In the genomic region with DNA sequence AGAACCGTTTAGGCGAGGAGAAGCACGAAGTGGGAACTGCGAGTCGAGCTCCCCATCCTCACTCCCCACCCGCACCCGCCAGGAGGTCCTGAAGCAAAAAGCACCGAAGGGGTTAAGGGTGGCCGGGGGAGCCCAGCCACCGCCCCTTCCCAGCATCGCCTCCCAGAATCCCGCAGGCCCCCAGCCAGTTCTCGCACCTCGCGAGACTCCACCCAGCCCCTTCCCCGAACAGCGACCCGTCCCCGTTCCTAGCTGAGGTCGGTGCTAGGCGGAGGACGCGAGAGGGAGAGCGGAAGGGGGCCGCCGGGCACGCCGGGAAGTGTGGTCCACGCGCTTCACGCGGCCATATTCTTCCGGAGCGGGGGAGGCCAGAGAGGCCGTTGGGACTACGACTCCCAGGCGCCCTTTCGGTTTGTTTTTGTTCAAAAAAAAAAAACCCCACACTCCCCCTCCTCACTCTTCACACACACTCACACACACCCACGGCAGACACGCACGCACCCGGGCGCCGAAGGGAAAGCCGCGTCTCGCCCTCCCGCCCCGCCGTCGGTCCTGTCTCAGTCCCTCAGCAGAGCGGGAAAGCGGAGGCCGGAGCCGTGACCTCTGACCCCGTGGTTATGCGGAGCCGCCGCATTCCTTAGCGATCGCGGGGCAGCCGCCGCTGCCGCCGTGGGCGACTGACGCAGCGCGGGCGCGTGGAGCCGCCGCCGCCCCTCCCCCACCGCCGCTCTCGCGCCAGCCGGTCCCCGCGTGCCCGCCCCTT, we compare ENCODE assay signal across 1 cellular context.
TF ChIP-seq lines count a peak whose summit lies in the region.

TSS of gene ASXL1 (plus strand) at position 463 of the 763 bp plus-strand sequence. CDS start 445 bp downstream, outside the sequence.

TF ChIP-seq in K562, 482 proteins besides CTCF, POLR2A, EP300 and RAD21 (continued from another document and continues in another):
- TF ChIP-seq, protein P1, sequence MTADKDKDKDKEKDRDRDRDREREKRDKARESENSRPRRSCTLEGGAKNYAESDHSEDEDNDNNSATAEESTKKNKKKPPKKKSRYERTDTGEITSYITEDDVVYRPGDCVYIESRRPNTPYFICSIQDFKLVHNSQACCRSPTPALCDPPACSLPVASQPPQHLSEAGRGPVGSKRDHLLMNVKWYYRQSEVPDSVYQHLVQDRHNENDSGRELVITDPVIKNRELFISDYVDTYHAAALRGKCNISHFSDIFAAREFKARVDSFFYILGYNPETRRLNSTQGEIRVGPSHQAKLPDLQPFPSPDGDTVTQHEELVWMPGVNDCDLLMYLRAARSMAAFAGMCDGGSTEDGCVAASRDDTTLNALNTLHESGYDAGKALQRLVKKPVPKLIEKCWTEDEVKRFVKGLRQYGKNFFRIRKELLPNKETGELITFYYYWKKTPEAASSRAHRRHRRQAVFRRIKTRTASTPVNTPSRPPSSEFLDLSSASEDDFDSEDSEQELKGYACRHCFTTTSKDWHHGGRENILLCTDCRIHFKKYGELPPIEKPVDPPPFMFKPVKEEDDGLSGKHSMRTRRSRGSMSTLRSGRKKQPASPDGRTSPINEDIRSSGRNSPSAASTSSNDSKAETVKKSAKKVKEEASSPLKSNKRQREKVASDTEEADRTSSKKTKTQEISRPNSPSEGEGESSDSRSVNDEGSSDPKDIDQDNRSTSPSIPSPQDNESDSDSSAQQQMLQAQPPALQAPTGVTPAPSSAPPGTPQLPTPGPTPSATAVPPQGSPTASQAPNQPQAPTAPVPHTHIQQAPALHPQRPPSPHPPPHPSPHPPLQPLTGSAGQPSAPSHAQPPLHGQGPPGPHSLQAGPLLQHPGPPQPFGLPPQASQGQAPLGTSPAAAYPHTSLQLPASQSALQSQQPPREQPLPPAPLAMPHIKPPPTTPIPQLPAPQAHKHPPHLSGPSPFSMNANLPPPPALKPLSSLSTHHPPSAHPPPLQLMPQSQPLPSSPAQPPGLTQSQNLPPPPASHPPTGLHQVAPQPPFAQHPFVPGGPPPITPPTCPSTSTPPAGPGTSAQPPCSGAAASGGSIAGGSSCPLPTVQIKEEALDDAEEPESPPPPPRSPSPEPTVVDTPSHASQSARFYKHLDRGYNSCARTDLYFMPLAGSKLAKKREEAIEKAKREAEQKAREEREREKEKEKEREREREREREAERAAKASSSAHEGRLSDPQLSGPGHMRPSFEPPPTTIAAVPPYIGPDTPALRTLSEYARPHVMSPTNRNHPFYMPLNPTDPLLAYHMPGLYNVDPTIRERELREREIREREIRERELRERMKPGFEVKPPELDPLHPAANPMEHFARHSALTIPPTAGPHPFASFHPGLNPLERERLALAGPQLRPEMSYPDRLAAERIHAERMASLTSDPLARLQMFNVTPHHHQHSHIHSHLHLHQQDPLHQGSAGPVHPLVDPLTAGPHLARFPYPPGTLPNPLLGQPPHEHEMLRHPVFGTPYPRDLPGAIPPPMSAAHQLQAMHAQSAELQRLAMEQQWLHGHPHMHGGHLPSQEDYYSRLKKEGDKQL (CRISPR knock-in tag; IDR thresholded peaks at IDR 0.05; ENCODE audit: borderline replicate concordance): no peak
- peak; percentile 54; the same call in 1 of the 2 replicates for TF ChIP-seq ZFP1 (CRISPR knock-in tag; IDR thresholded peaks at IDR 0.05)
- no peak for TF ChIP-seq SOX6 (IDR thresholded peaks at IDR 0.05)
- no peak for TF ChIP-seq ZZZ3 (IDR thresholded peaks at IDR 0.05)
- TF ChIP-seq ZNF551 (CRISPR knock-in tag; IDR thresholded peaks at IDR 0.05): no peak
- TF ChIP-seq DACH1 (IDR thresholded peaks at IDR 0.05; ENCODE audit: partially characterized antibody): no peak
- TF ChIP-seq GMEB1 (CRISPR knock-in tag; IDR thresholded peaks at IDR 0.05): peak; percentile 78
- peak; percentile 61; the same call in 1 of the 2 replicates for TF ChIP-seq KLF6 (CRISPR knock-in tag; IDR thresholded peaks at IDR 0.05; ENCODE audit: borderline replicate concordance)
- TF ChIP-seq, protein P2, sequence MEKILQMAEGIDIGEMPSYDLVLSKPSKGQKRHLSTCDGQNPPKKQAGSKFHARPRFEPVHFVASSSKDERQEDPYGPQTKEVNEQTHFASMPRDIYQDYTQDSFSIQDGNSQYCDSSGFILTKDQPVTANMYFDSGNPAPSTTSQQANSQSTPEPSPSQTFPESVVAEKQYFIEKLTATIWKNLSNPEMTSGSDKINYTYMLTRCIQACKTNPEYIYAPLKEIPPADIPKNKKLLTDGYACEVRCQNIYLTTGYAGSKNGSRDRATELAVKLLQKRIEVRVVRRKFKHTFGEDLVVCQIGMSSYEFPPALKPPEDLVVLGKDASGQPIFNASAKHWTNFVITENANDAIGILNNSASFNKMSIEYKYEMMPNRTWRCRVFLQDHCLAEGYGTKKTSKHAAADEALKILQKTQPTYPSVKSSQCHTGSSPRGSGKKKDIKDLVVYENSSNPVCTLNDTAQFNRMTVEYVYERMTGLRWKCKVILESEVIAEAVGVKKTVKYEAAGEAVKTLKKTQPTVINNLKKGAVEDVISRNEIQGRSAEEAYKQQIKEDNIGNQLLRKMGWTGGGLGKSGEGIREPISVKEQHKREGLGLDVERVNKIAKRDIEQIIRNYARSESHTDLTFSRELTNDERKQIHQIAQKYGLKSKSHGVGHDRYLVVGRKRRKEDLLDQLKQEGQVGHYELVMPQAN (IDR thresholded peaks at IDR 0.05; ENCODE audit: borderline replicate concordance): peak; percentile 49; the same call in 1 of the 2 replicates
- no peak for TF ChIP-seq ZNF699 (CRISPR knock-in tag; IDR thresholded peaks at IDR 0.05; ENCODE audit: insufficient replicate concordance)
- no peak for TF ChIP-seq POLR3A (IDR thresholded peaks at IDR 0.05; ENCODE audit: borderline replicate concordance, extremely low read depth, insufficient read depth, insufficient read length)
- TF ChIP-seq, protein P3, sequence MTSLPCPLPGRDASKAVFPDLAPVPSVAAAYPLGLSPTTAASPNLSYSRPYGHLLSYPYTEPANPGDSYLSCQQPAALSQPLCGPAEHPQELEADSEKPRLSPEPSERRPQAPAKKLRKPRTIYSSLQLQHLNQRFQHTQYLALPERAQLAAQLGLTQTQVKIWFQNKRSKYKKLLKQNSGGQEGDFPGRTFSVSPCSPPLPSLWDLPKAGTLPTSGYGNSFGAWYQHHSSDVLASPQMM (CRISPR knock-in tag; IDR thresholded peaks at IDR 0.05): no peak
- TF ChIP-seq, protein P4, sequence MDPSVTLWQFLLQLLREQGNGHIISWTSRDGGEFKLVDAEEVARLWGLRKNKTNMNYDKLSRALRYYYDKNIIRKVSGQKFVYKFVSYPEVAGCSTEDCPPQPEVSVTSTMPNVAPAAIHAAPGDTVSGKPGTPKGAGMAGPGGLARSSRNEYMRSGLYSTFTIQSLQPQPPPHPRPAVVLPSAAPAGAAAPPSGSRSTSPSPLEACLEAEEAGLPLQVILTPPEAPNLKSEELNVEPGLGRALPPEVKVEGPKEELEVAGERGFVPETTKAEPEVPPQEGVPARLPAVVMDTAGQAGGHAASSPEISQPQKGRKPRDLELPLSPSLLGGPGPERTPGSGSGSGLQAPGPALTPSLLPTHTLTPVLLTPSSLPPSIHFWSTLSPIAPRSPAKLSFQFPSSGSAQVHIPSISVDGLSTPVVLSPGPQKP (CRISPR knock-in tag; IDR thresholded peaks at IDR 0.05): no peak
- TF ChIP-seq CTBP1 (IDR thresholded peaks at IDR 0.05; ENCODE audit: borderline replicate concordance): peak; percentile 45
- TF ChIP-seq STAT5B (CRISPR knock-in tag; IDR thresholded peaks at IDR 0.05): no peak
- TF ChIP-seq FOXP1 (CRISPR knock-in tag; IDR thresholded peaks at IDR 0.05): no peak; the same call in 1 of the 2 replicates
- TF ChIP-seq ERF (CRISPR knock-in tag; IDR thresholded peaks at IDR 0.05): no peak
- TF ChIP-seq, protein P5, sequence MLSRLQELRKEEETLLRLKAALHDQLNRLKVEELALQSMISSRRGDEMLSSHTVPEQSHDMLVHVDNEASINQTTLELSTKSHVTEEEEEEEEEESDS (CRISPR knock-in tag; IDR thresholded peaks at IDR 0.05): no peak
- no peak for TF ChIP-seq THRA (IDR thresholded peaks at IDR 0.05)
- TF ChIP-seq CBFA2T3 (IDR thresholded peaks at IDR 0.05): no peak
- TF ChIP-seq ZBTB11 (CRISPR knock-in tag; IDR thresholded peaks at IDR 0.05): peak in 2 of 3 experiments; percentile 20 to 93; a peak in 3 of 6 replicates
- no peak for TF ChIP-seq CTCFL (IDR thresholded peaks at IDR 0.05; ENCODE audit: borderline replicate concordance, insufficient read depth, low read depth, low read length, poor library complexity, severe bottlenecking)
- no peak for TF ChIP-seq HMGN3 (IDR thresholded peaks at IDR 0.05; ENCODE audit: borderline replicate concordance, extremely low read depth, insufficient read length, low read depth, low read length)
- TF ChIP-seq PHF21A (IDR thresholded peaks at IDR 0.05; ENCODE audit: borderline replicate concordance, low read depth): no peak
- no peak for TF ChIP-seq ZNF140 (CRISPR knock-in tag; IDR thresholded peaks at IDR 0.05)
- no peak for TF ChIP-seq HOXB6 (CRISPR knock-in tag; IDR thresholded peaks at IDR 0.05; ENCODE audit: borderline replicate concordance)
- TF ChIP-seq ZNF431 (CRISPR knock-in tag; IDR thresholded peaks at IDR 0.05): no peak
- TF ChIP-seq JUN (IDR thresholded peaks at IDR 0.05; ENCODE audit: borderline replicate concordance, low read depth, low read length): no peak
- TF ChIP-seq JUN (CRISPR knock-in tag; IDR thresholded peaks at IDR 0.05; ENCODE audit: borderline replicate concordance): no peak
- no peak for TF ChIP-seq ARID3B (CRISPR knock-in tag; IDR thresholded peaks at IDR 0.05; ENCODE audit: borderline replicate concordance)
- TF ChIP-seq EWSR1 (IDR thresholded peaks at IDR 0.05; ENCODE audit: borderline replicate concordance, low read depth, partially characterized antibody): no peak
- TF ChIP-seq HMG20A (CRISPR knock-in tag; conservative IDR thresholded peaks at IDR 0.05): no peak
- no peak for TF ChIP-seq ZNF133 (CRISPR knock-in tag; IDR thresholded peaks at IDR 0.05)
- TF ChIP-seq ZBTB17 (CRISPR knock-in tag; IDR thresholded peaks at IDR 0.05): no peak; the same call in 1 of the 2 replicates
